8 cellular contexts compared by ENCODE assay signal in genomic region chr7:152336754-152337368, GRCh38.
DNase-seq lines count a peak whose midpoint lies in the region; ATAC-seq and TF ChIP-seq lines count a peak whose summit lies in the region.

No MANE protein-coding gene starts in this region.

- intact Hi-C loops in PC-3 (cut with micrococcal nuclease), result no loop called here
- intact Hi-C loops in right lobe of liver (cut with DNase I), result no loop called here
- intact Hi-C loops in aorta (cut with DNase I), result no loop called here

- ATAC-seq in GM18873 (IDR thresholded peaks at IDR 0.05; ENCODE audit: low FRiP score, unreplicated experiment) (peak; percentile 57), HG03432 (IDR thresholded peaks at IDR 0.05; ENCODE audit: unreplicated experiment) (peak; percentile 76), PC-3 (peak; percentile 91), right lobe of liver (peak; percentile 73 to 82 (median 79)), aorta (ENCODE audit: low FRiP score) (peak; percentile 80), HG03457 (IDR thresholded peaks at IDR 0.05; ENCODE audit: unreplicated experiment) (no peak)

- no peak for TF ChIP-seq POLR2A in right lobe of liver (IDR thresholded peaks at IDR 0.05)

- BruUV-seq in PC-3 (replicated peaks; lab: Mats Ljungman, UMichigan), result TSS peak; percentile 88

- TF ChIP-seq CTCF in PC-3 (conservative IDR thresholded peaks at IDR 0.05; ENCODE audit: low read depth, low read length), result peak; percentile 72
- TF ChIP-seq CTCF in right lobe of liver (IDR thresholded peaks at IDR 0.05), result peak; percentile 44 to 55 (median 52)

- no peaks in the 10 kb centered on the region for H3F3A ChIP-seq in PC-3 (ENCODE audit: low read length, unreplicated experiment)

- POLR2A ChIA-PET in PC-3 (lab: Charles Lee; ENCODE audit: unreplicated experiment), result no interaction called here

- H3K9me3 ChIP-seq in PC-3 (ENCODE audit: low read length), result no peaks in the 10 kb centered on the region
- no peaks in the 10 kb centered on the region for H3K9me3 ChIP-seq in right lobe of liver
- no peaks in the 10 kb centered on the region for H3K9me3 ChIP-seq in aorta (ENCODE audit: control insufficient read depth, low read length)

- no peaks in the 10 kb centered on the region for H3K27me3 ChIP-seq in PC-3 (ENCODE audit: low read length)
- no peaks in the 10 kb centered on the region for H3K27me3 ChIP-seq in right lobe of liver
- H3K27me3 ChIP-seq in aorta (ENCODE audit: control insufficient read depth in 1 of 2, insufficient read depth in 2 of 2, low read length in 1 of 2), result no peaks in the 10 kb centered on the region

- no peak overlapping the region for H3K27ac ChIP-seq in PC-3 (ENCODE audit: low read length)
- H3K27ac ChIP-seq in right lobe of liver, result peak overlapping the region in 1 of 3 donors; percentile 51
- no peak overlapping the region for H3K27ac ChIP-seq in aorta (ENCODE audit: low read depth in 1 of 2, low read length in 2 of 2)

- H3K4me3 ChIP-seq in PC-3 (ENCODE audit: low read length) (no peak overlapping the region), right lobe of liver (no peak overlapping the region), aorta (ENCODE audit: low read length in 2 of 2) (no peak overlapping the region)

- H3K9ac ChIP-seq in PC-3 (ENCODE audit: low read length), result no peak overlapping the region

- CTCF ChIA-PET in PC-3 (lab: Charles Lee), result no interaction called here

- 32% methylated on average over 3 of the region's 4 CpGs for WGBS in right lobe of liver (ENCODE audit: insufficient coverage, low coverage, low lambda C conversion rate, missing lambda C conversion rate)
- 39 to 46% methylated on average over 4 of the region's 4 CpGs for WGBS in aorta, 2 donors

- no peak overlapping the region for H2AFZ ChIP-seq in PC-3 (ENCODE audit: low read length)

- H3K36me3 ChIP-seq in PC-3 (ENCODE audit: low read depth, low read length), result no peaks in the 10 kb centered on the region
- no peaks in the 10 kb centered on the region for H3K36me3 ChIP-seq in right lobe of liver
- H3K36me3 ChIP-seq in aorta (ENCODE audit: control insufficient read depth in 1 of 2, insufficient read depth in 2 of 2, low read length in 1 of 2), result no peaks in the 10 kb centered on the region

- peaks cover 7% of the 10 kb centered on the region; the same call in 1 of the 2 replicates for H4K20me1 ChIP-seq in PC-3 (ENCODE audit: low read length)

- H3K9me2 ChIP-seq in PC-3 (replicated peaks; ENCODE audit: low read length), result no peaks in the 10 kb centered on the region

- DNase-seq in COR-L47 (lab: John Stamatoyannopoulos, UW) (peak; percentile 57), PC-3 (peak; percentile 66), cerebellum (ENCODE audit: low spot score) (peak; percentile 15), right lobe of liver (no peak), aorta (no peak)

- H3K4me1 ChIP-seq in PC-3 (ENCODE audit: insufficient read depth, low read length) (no peaks in the 10 kb centered on the region; the same call in 1 of the 2 replicates), right lobe of liver (peaks cover 0 to 47% (median 11%) of the 10 kb centered on the region in 4 donors), aorta (ENCODE audit: control insufficient read depth in 1 of 2, insufficient read depth in 2 of 2, low read length in 2 of 2) (peaks cover 3% of the 10 kb centered on the region in 2 donors)

- H3K4me2 ChIP-seq in PC-3 (ENCODE audit: low read length), result no peak overlapping the region

- peaks cover 45% of the 10 kb centered on the region for H3K79me2 ChIP-seq in PC-3 (ENCODE audit: low read length)

Comparison
In these comparisons a context has a peak if more than half of its experiments do, and no peak if none do; other contexts are left out.
1. DNase-seq: peak in COR-L47 (single experiment), PC-3 (single experiment) and cerebellum (single experiment); none in right lobe of liver (0 of 3) and aorta (0 of 2).